In the genomic region with DNA sequence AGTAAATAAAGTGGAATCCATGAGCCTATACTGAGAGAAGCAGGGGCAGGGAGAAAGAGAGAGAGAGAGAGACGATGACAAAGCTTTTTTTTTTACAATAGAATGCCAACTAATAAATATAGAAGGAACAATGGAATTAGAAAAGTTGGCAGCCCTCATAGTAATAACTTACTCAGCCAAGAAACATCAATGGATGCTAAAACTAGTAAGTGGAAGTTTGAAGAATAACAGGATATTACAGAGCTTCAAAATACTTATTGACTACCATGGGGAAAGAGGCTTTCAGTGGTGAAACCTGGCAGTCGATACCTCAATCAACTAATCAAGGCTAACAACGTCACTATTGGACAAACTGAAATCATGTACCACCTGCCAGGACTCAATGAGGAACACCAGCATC, we compare ENCODE assay signal across 32 cellular contexts.
"Had no signal": no experiment of that assay in that cellular context is flagged by ENCODE, and none has a peak within 500 bp of the region (broad histone marks: within the 10 kb centered on the region; RNA-seq: fewer than 3 reads in every experiment).

No MANE protein-coding gene starts in this region.

- H3K4me2 ChIP-seq: SK-N-SH had no signal

- H3K4me3 ChIP-seq: MG63, Peyer's patch, SJSA1 had no signal

- FAIRE-seq: bronchial epithelial cell, TTC549 had no signal

- H3K9me3 ChIP-seq: MG63, Peyer's patch, SJSA1, SK-N-SH had no signal

- H3K9me3 Mint-ChIP-seq: activated CD4-positive, alpha-beta T cell treated with anti-CD3 and anti-CD28 coated beads, Interleukin-2, amount 10 ng/mL, durations not matched to agents 7 days and 5 days; activated naive CD4-positive, alpha-beta T cell treated with anti-CD3 and anti-CD28 coated beads, Interleukin-2, amount 10 ng/mL, durations not matched to agents 7 days and 5 days; activated naive CD8-positive, alpha-beta T cell treated with anti-CD3 and anti-CD28 coated beads, Interleukin-2, amount 50 U/mL, for 24 hours; activated T-cell treated with anti-CD3 and anti-CD28 coated beads, Interleukin-2, amount 50 U/mL, for 4 hours; activated T-helper 1 cell treated with anti-CD3 and anti-CD28 coated beads, Interleukin-12 subunit alpha, Interleukin-12 subunit beta, Interleukin-2, Interleukin-4 antibody, amounts not matched to agents 30 ng/mL and 10 ng/mL and 1 ng/mL, durations not matched to agents 14 hours and 24 hours and 36 hours; T-helper 1 cell treated with Interleukin-12 subunit alpha and Interleukin-12 subunit beta and Interleukin-4 antibody, amounts not matched to agents 30 μg/mL and 1 μg/mL, for 36 hours; T-helper 2 cell treated with Interferon-gamma antibody and Interleukin-4, amounts not matched to agents 5 μg/mL and 100 μg/mL, for 36 hours had no signal

- H3K9ac ChIP-seq: SK-N-SH had no signal

- H3K27ac ChIP-seq: Peyer's patch, SJSA1 had no signal

- ATAC-seq: activated naive CD8-positive, alpha-beta T cell treated with anti-CD3 and anti-CD28 coated beads, Interleukin-2, amount 50 U/mL, for 24 hours; activated T-cell treated with anti-CD3 and anti-CD28 coated beads, Interleukin-2, amount 50 U/mL, for 4 hours; PC-3 had no signal

- H3K27me3 ChIP-seq: Peyer's patch had no signal

- DNase-seq: activated CD4-positive, alpha-beta T cell treated with anti-CD3 and anti-CD28 coated beads, Interleukin-2, amount 10 ng/mL, durations not matched to agents 7 days and 5 days; activated CD4-positive, alpha-beta T cell treated with anti-CD3 and anti-CD28 coated beads, Interleukin-2, amount 50 U/mL, for 48 hours; activated CD8-positive, alpha-beta memory T cell treated with anti-CD3 and anti-CD28 coated beads, Interleukin-2, amount 50 U/mL, for 4 hours; activated naive CD4-positive, alpha-beta T cell treated with anti-CD3 and anti-CD28 coated beads, Interleukin-2, amount 10 ng/mL, durations not matched to agents 7 days and 5 days; activated naive CD8-positive, alpha-beta T cell treated with anti-CD3 and anti-CD28 coated beads, Interleukin-2, amount 50 U/mL, for 24 hours; activated T-cell treated with anti-CD3 and anti-CD28 coated beads for 4 hours; activated T-cell treated with anti-CD3 and anti-CD28 coated beads, Interleukin-2, amount 50 U/mL, for 4 hours; anterior cingulate cortex; caudate nucleus; Kasumi-1; KG1; MG63; NCI-H1092; NCI-H1436 treated with DMSO at 0.1 percent for 48 hours; NCI-H1694 treated with DMSO at 0.1 percent for 48 hours; NCI-H2029; NCI-H345; NCI-H524 treated with DMSO at 0.1 percent for 48 hours; NK-92 treated with Interleukin-12 subunit alpha and Interleukin-12 subunit beta, amount 100 ng/mL, for 24 hours; PC-3; Peyer's patch; RPMI8226; SHP77 treated with DMSO at 0.1 percent for 48 hours; SK-N-SH had no signal

- H3K4me3 Mint-ChIP-seq: activated CD4-positive, alpha-beta T cell treated with anti-CD3 and anti-CD28 coated beads, Interleukin-2, amount 10 ng/mL, durations not matched to agents 7 days and 5 days; activated naive CD4-positive, alpha-beta T cell treated with anti-CD3 and anti-CD28 coated beads, Interleukin-2, amount 10 ng/mL, durations not matched to agents 7 days and 5 days; activated naive CD8-positive, alpha-beta T cell; activated naive CD8-positive, alpha-beta T cell treated with anti-CD3 and anti-CD28 coated beads, Interleukin-2, amount 50 U/mL, for 24 hours; activated T-cell treated with anti-CD3 and anti-CD28 coated beads, Interleukin-2, amount 50 U/mL, for 4 hours; activated T-helper 1 cell treated with anti-CD3 and anti-CD28 coated beads, Interleukin-12 subunit alpha, Interleukin-12 subunit beta, Interleukin-2, Interleukin-4 antibody, amounts not matched to agents 30 ng/mL and 10 ng/mL and 1 ng/mL, durations not matched to agents 14 hours and 24 hours and 36 hours; brain; T-helper 1 cell treated with Interleukin-12 subunit alpha and Interleukin-12 subunit beta and Interleukin-4 antibody, amounts not matched to agents 30 μg/mL and 1 μg/mL, for 36 hours; T-helper 2 cell treated with Interferon-gamma antibody and Interleukin-4, amounts not matched to agents 5 μg/mL and 100 μg/mL, for 36 hours had no signal

- H3K36me3 Mint-ChIP-seq: activated naive CD8-positive, alpha-beta T cell; brain had no signal

- H3K27ac Mint-ChIP-seq: activated CD4-positive, alpha-beta T cell treated with anti-CD3 and anti-CD28 coated beads, Interleukin-2, amount 10 ng/mL, durations not matched to agents 7 days and 5 days; activated naive CD4-positive, alpha-beta T cell treated with anti-CD3 and anti-CD28 coated beads, Interleukin-2, amount 10 ng/mL, durations not matched to agents 7 days and 5 days; activated naive CD8-positive, alpha-beta T cell; activated naive CD8-positive, alpha-beta T cell treated with anti-CD3 and anti-CD28 coated beads, Interleukin-2, amount 50 U/mL, for 24 hours; activated T-helper 1 cell treated with anti-CD3 and anti-CD28 coated beads, Interleukin-12 subunit alpha, Interleukin-12 subunit beta, Interleukin-2, Interleukin-4 antibody, amounts not matched to agents 30 ng/mL and 10 ng/mL and 1 ng/mL, durations not matched to agents 14 hours and 24 hours and 36 hours; brain; T-helper 1 cell treated with Interleukin-12 subunit alpha and Interleukin-12 subunit beta and Interleukin-4 antibody, amounts not matched to agents 30 μg/mL and 1 μg/mL, for 36 hours; T-helper 2 cell treated with Interferon-gamma antibody and Interleukin-4, amounts not matched to agents 5 μg/mL and 100 μg/mL, for 36 hours had no signal

- H3K36me3 ChIP-seq: MG63, Peyer's patch, SJSA1 had no signal
